In the genomic region with DNA sequence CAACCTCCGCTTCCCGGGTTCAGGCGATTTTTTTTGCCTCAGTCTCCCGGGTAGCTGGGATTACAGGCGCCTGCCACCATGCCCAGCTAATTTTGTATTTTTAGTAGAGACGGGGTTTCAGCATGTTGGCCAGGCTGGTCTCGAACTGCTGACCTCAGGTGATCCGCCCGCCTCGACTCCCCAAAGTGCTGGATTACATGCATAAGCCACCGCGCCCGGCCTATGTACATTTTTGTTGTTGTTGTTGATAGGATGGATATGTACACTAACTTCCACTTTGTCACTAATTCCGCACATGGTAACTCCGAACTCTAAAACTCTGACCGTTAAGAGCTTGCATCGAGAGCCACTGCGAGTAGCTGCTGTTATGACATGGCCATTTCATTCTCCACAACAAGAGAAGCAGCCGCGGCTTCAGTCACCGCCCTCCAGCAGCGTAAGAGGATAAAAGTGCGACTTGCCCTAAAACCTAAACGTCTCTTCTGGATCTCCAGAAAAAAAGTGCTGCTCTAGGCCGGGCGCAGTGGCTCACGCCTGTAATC, we compare ENCODE assay signal across 8 cellular contexts. TPM values are rescaled to one million over a fixed set of nuclear protein-coding genes. Genes with fewer than 3 reads are reported as not detected.
DNase-seq lines count a peak whose midpoint lies in the region; FAIRE-seq and TF ChIP-seq lines count a peak whose summit lies in the region.

No MANE protein-coding gene starts in this region.

- no peak for TF ChIP-seq POLR2A in erythroblast (IDR thresholded peaks at IDR 0.05; ENCODE audit: low read length)

- POLR2A ChIA-PET in OCI-LY7 (lab: Charles Lee): interaction anchor here (0.6 to 1.0 kb wide), 3 partner anchors 10 to 214 kb away, joined by 3 to 8 read pairs (median 4); no protein-coding TSS in a partner anchor

- no peak overlapping the region for H3K9ac ChIP-seq in rectal smooth muscle tissue (ENCODE audit: low read length)

- WGBS in small intestine, 3 donors: 83 to 88% (median 84%) methylated on average over 27 of the region's 27 CpGs

- DNase-seq in OCI-LY7 (ENCODE audit: low spot score) (no peak), epithelial cell of esophagus (ENCODE audit: low read depth) (no peak), erythroblast (lab: John Stamatoyannopoulos, UW) (no peak), small intestine (no peak), DMS 273 treated with DMSO at 0.1 percent for 48 hours (lab: John Stamatoyannopoulos, UW) (no peak), DMS79 (lab: John Stamatoyannopoulos, UW) (no peak)

- no peaks in the 10 kb centered on the region for H3K27me3 ChIP-seq in DOHH2 (ENCODE audit: control insufficient read depth, low read length)
- H3K27me3 ChIP-seq in rectal smooth muscle tissue (ENCODE audit: control insufficient read depth, insufficient read depth, low read length): no peaks in the 10 kb centered on the region
- H3K27me3 ChIP-seq in small intestine (ENCODE audit: control insufficient read depth in 2 of 2, insufficient read depth in 2 of 2, low read length in 2 of 2): no peaks in the 10 kb centered on the region

- no peaks in the 10 kb centered on the region for H4K20me1 ChIP-seq in DOHH2 (ENCODE audit: control insufficient read depth, insufficient read depth, low read depth, low read length)
- H4K20me1 ChIP-seq in OCI-LY7 (ENCODE audit: insufficient read depth, low read length): no peaks in the 10 kb centered on the region; the same call in 1 of the 2 replicates

- intact Hi-C loops in OCI-LY7 (cut with micrococcal nuclease; ENCODE audit: unreplicated experiment): loop anchor here (1.0 kb wide), 1 partner anchor 33 kb away; a partner anchor contains a TSS

- H3K9me2 ChIP-seq in DOHH2 (replicated peaks; ENCODE audit: control insufficient read depth, low read length) (no peaks in the 10 kb centered on the region), OCI-LY7 (ENCODE audit: insufficient read depth, low read length) (no peaks in the 10 kb centered on the region)

- no peak for TF ChIP-seq CTCF in DOHH2 (IDR thresholded peaks at IDR 0.05; ENCODE audit: low read depth, low read length, poor library complexity, severe bottlenecking)
- TF ChIP-seq CTCF in OCI-LY7 (conservative IDR thresholded peaks at IDR 0.05; ENCODE audit: low read length): no peak
- TF ChIP-seq CTCF in epithelial cell of esophagus (IDR thresholded peaks at IDR 0.05; ENCODE audit: insufficient read depth, low read depth, low read length, missing control alignments): no peak

- no peak overlapping the region for H3K27ac ChIP-seq in DOHH2 (ENCODE audit: low read depth, low read length)
- H3K27ac ChIP-seq in OCI-LY7 (ENCODE audit: low read depth, low read length, poor library complexity, severe bottlenecking): no peak overlapping the region
- no peak overlapping the region for H3K27ac ChIP-seq in rectal smooth muscle tissue (ENCODE audit: low read depth, low read length)
- H3K27ac ChIP-seq in small intestine (ENCODE audit: low read depth in 1 of 2, low read length in 1 of 2): peak overlapping the region in 1 of 2 donors; percentile 20

- H3K4me1 ChIP-seq in DOHH2 (ENCODE audit: control insufficient read depth, low read length) (peaks cover 30% of the 10 kb centered on the region), OCI-LY7 (ENCODE audit: insufficient read depth, low read length, poor library complexity, severe bottlenecking) (peaks cover 29% of the 10 kb centered on the region), rectal smooth muscle tissue (ENCODE audit: control insufficient read depth, insufficient read depth, low read length) (peaks cover 4% of the 10 kb centered on the region), small intestine (ENCODE audit: control insufficient read depth in 2 of 2, insufficient read depth in 1 of 2, low read depth in 1 of 2, low read length in 1 of 2) (no peaks in the 10 kb centered on the region)

- H3K79me2 ChIP-seq in DOHH2 (ENCODE audit: control insufficient read depth, low read length): peaks cover 37% of the 10 kb centered on the region
- peaks cover 37% of the 10 kb centered on the region for H3K79me2 ChIP-seq in OCI-LY7 (ENCODE audit: insufficient read depth, low read depth, low read length)

- H3K36me3 ChIP-seq in DOHH2 (ENCODE audit: control insufficient read depth, low read length): peaks cover 41% of the 10 kb centered on the region
- peaks cover 42% of the 10 kb centered on the region for H3K36me3 ChIP-seq in OCI-LY7 (ENCODE audit: insufficient read depth, low read length)
- H3K36me3 ChIP-seq in rectal smooth muscle tissue (ENCODE audit: control insufficient read depth, insufficient read depth, low read length): peaks cover 8% of the 10 kb centered on the region
- H3K36me3 ChIP-seq in small intestine (ENCODE audit: control insufficient read depth in 2 of 2, insufficient read depth in 2 of 2, low read length in 2 of 2): peaks cover 5 to 13% of the 10 kb centered on the region in 2 donors

- H2AFZ ChIP-seq in OCI-LY7 (ENCODE audit: low read length): peak overlapping the region; percentile 37; the same call in 1 of the 2 replicates

- BruUV-seq in OCI-LY7 (replicated peaks; lab: Mats Ljungman, UMichigan): no TSS peak

- H3K4me2 ChIP-seq in DOHH2 (ENCODE audit: low read length) (peak overlapping the region; percentile 44), OCI-LY7 (ENCODE audit: low read length) (peak overlapping the region; percentile 22; the same call in 1 of the 2 replicates)

- FAIRE-seq in small intestine (lab: Jason Lieb, UNC): no peak

- CTCF ChIA-PET in OCI-LY7 (lab: Charles Lee; ENCODE audit: unreplicated experiment): interaction anchor here (0.9 kb wide), 1 partner anchor 10 kb away, joined by 3 read pairs; no protein-coding TSS in a partner anchor

- no peaks in the 10 kb centered on the region for H3K9me3 ChIP-seq in DOHH2 (ENCODE audit: control insufficient read depth, insufficient read depth, low read length)
- H3K9me3 ChIP-seq in OCI-LY7 (ENCODE audit: low read length): no peaks in the 10 kb centered on the region
- no peaks in the 10 kb centered on the region for H3K9me3 ChIP-seq in small intestine (ENCODE audit: control insufficient read depth, low read depth)

- peak overlapping the region; percentile 87 for H3K4me3 ChIP-seq in DOHH2 (ENCODE audit: low read length)
- H3K4me3 ChIP-seq in OCI-LY7 (ENCODE audit: low read depth, low read length, poor library complexity, severe bottlenecking): no peak overlapping the region
- peak overlapping the region; percentile 28 for H3K4me3 ChIP-seq in epithelial cell of esophagus (ENCODE audit: low read length)
- peak overlapping the region; percentile 99 for H3K4me3 ChIP-seq in rectal smooth muscle tissue (ENCODE audit: low read length)
- H3K4me3 ChIP-seq in small intestine (ENCODE audit: low read depth in 1 of 2, low read length in 2 of 2): no peak overlapping the region

- H3F3A ChIP-seq in DOHH2 (ENCODE audit: control insufficient read depth, insufficient read depth): 0 out of 2 replicates have a peak, but pooled peaks cover 2% of the 10 kb centered on the region

RNA-seq across cellular contexts. Expression of a gene that starts 0.7 kb away (rescaled TPM):
- total RNA-seq in OCI-LY7 (2014; rRNA removed; shearing (Covaris generic)): 262 and 272 TPM in 2 replicates
- 461 and 465 TPM in 2 replicates for total RNA-seq in OCI-LY7 (2022)
- 10 to 100 TPM; 62.2 to 93.4 (median 63.0) TPM for polyA plus RNA-seq in small intestine

RNA-seq across cellular contexts. Expression of a gene that starts 7.5 kb away (rescaled TPM):
- 66.2 and 70.1 TPM in 2 replicates for total RNA-seq in OCI-LY7 (2014; rRNA removed; shearing (Covaris generic))
- 105 and 111 TPM in 2 replicates for total RNA-seq in OCI-LY7 (2022)
- polyA plus RNA-seq in small intestine: 10 to 100 TPM in 1 of 3 donors, 1 to 10 TPM in 2; 4.2 to 39.2 (median 8.9) TPM

RNA-seq across cellular contexts. Expression of a gene that starts 27.5 kb away (rescaled TPM):
- 3.9 and 4.6 TPM in 2 replicates for total RNA-seq in OCI-LY7 (2014; rRNA removed; shearing (Covaris generic))
- 6.0 and 6.5 TPM in 2 replicates for total RNA-seq in OCI-LY7 (2022)
- polyA plus RNA-seq in small intestine: 1 to 10 TPM in 2 of 3 donors, not detected in 1; 1.5 to 1.9 TPM

RNA-seq across cellular contexts. Expression of a gene that starts 32.0 kb away (rescaled TPM):
- 3.2 and 3.9 TPM in 2 replicates for total RNA-seq in OCI-LY7 (2014; rRNA removed; shearing (Covaris generic))
- 3.4 and 4.0 TPM in 2 replicates for total RNA-seq in OCI-LY7 (2022)
- 1 to 10 TPM in 1 of 3 donors, not detected in 2; 1.4 TPM for polyA plus RNA-seq in small intestine

RNA-seq across cellular contexts. Expression of a gene that starts 33.2 kb away (rescaled TPM):
- 42.7 and 43.7 TPM in 2 replicates for total RNA-seq in OCI-LY7 (2014; rRNA removed; shearing (Covaris generic))
- 32.3 and 34.5 TPM in 2 replicates for total RNA-seq in OCI-LY7 (2022)
- 100 to 1,000 TPM in 1 of 3 donors, 10 to 100 TPM in 2; 45.2 to 105 (median 48.7) TPM for polyA plus RNA-seq in small intestine

Comparison
In these comparisons a context has a peak if more than half of its experiments do, and no peak if none do; other contexts are left out.
1. H3K4me3 ChIP-seq: peak in DOHH2 (single experiment), epithelial cell of esophagus (single experiment) and rectal smooth muscle tissue (single experiment); none in OCI-LY7 (single experiment) and small intestine (0 of 2).